In the genomic region with DNA sequence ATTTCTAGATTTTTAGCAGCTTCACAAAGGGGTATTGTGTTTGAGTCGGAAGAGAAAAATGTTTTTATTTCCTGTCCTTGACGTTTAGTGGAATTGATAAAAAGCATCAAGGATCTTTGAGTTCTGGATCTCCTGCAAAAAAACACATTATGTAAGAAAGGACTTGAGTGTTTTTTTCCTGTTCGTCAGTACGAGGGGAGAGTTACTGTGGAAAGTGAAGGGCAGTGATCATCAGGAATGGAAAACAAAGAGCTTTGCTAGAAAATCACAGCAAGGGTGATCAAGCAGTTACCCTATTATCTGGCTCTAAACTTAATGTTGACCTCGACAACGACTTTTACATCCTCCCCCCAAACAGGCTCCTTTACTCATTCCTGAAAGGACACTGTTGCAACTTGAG, we compare ENCODE assay signal across 16 cellular contexts. TPM values are rescaled to one million over a fixed set of nuclear protein-coding genes. Genes with fewer than 3 reads are reported as not detected.
"Had no signal": no experiment of that assay in that cellular context is flagged by ENCODE, and none has a peak within 500 bp of the region (broad histone marks: within the 10 kb centered on the region; RNA-seq: fewer than 3 reads in every experiment).

No MANE protein-coding gene starts in this region.

- H3K4me1 Mint-ChIP-seq: activated CD8-positive, alpha-beta memory T cell treated with anti-CD3 and anti-CD28 coated beads, Interleukin-2, amount 10 ng/mL, durations not matched to agents 7 days and 5 days; activated naive CD4-positive, alpha-beta T cell treated with anti-CD3 and anti-CD28 coated beads, Interleukin-2, amount 50 U/mL, for 24 hours; stimulated activated memory B cell treated with anti-CD40 and anti-IgM and Interleukin-4, amounts not matched to agents 10 μg/mL and 1 μg/mL and 100 μg/mL, for 72 hours had no signal

- H3K27ac ChIP-seq: gastroesophageal sphincter, WERI-Rb-1 had no signal

- H3K27me3 Mint-ChIP-seq: activated CD8-positive, alpha-beta memory T cell treated with anti-CD3 and anti-CD28 coated beads, Interleukin-2, amount 10 ng/mL, durations not matched to agents 7 days and 5 days; effector memory CD8-positive, alpha-beta T cell; stimulated activated memory B cell treated with anti-CD40 and anti-IgM and Interleukin-4, amounts not matched to agents 10 μg/mL and 1 μg/mL and 100 μg/mL, for 72 hours had no signal

- H3K4me3 Mint-ChIP-seq: activated CD8-positive, alpha-beta memory T cell treated with anti-CD3 and anti-CD28 coated beads, Interleukin-2, amount 10 ng/mL, durations not matched to agents 7 days and 5 days; activated naive CD4-positive, alpha-beta T cell treated with anti-CD3 and anti-CD28 coated beads, Interleukin-2, amount 50 U/mL, for 24 hours; effector memory CD8-positive, alpha-beta T cell; stimulated activated memory B cell treated with anti-CD40 and anti-IgM and Interleukin-4, amounts not matched to agents 10 μg/mL and 1 μg/mL and 100 μg/mL, for 72 hours; T-helper 1 cell treated with Interleukin-12 subunit alpha and Interleukin-12 subunit beta and Interleukin-4 antibody, amounts not matched to agents 30 μg/mL and 1 μg/mL, for 36 hours had no signal

- H3K9me3 ChIP-seq: body of pancreas, gastroesophageal sphincter, ovary had no signal

- H3K27me3 ChIP-seq: body of pancreas, gastroesophageal sphincter, ovary had no signal

- H3K27ac Mint-ChIP-seq: activated CD8-positive, alpha-beta memory T cell treated with anti-CD3 and anti-CD28 coated beads, Interleukin-2, amount 10 ng/mL, durations not matched to agents 7 days and 5 days; activated naive CD4-positive, alpha-beta T cell treated with anti-CD3 and anti-CD28 coated beads, Interleukin-2, amount 50 U/mL, for 24 hours; effector memory CD8-positive, alpha-beta T cell; stimulated activated memory B cell treated with anti-CD40 and anti-IgM and Interleukin-4, amounts not matched to agents 10 μg/mL and 1 μg/mL and 100 μg/mL, for 72 hours; T-helper 1 cell treated with Interleukin-12 subunit alpha and Interleukin-12 subunit beta and Interleukin-4 antibody, amounts not matched to agents 30 μg/mL and 1 μg/mL, for 36 hours had no signal

- ATAC-seq: activated CD8-positive, alpha-beta memory T cell treated with anti-CD3 and anti-CD28 coated beads, Interleukin-2, amount 10 ng/mL, durations not matched to agents 7 days and 5 days; body of pancreas; effector memory CD8-positive, alpha-beta T cell; gastroesophageal sphincter; stimulated activated memory B cell treated with anti-CD40 and anti-IgM and Interleukin-4, amounts not matched to agents 10 μg/mL and 1 μg/mL and 100 μg/mL, for 72 hours had no signal

- H3K36me3 Mint-ChIP-seq: activated CD8-positive, alpha-beta memory T cell treated with anti-CD3 and anti-CD28 coated beads, Interleukin-2, amount 10 ng/mL, durations not matched to agents 7 days and 5 days; activated naive CD4-positive, alpha-beta T cell treated with anti-CD3 and anti-CD28 coated beads, Interleukin-2, amount 50 U/mL, for 24 hours; stimulated activated memory B cell treated with anti-CD40 and anti-IgM and Interleukin-4, amounts not matched to agents 10 μg/mL and 1 μg/mL and 100 μg/mL, for 72 hours had no signal

- H3K36me3 ChIP-seq: gastroesophageal sphincter, ovary, WERI-Rb-1 had no signal

- H3K4me3 ChIP-seq: body of pancreas, gastroesophageal sphincter, ovary had no signal

- DNase-seq: activated CD4-positive, alpha-beta T cell treated with anti-CD3 and anti-CD28 coated beads, Interleukin-2, amount 50 U/mL, for 48 hours; activated CD8-positive, alpha-beta memory T cell treated with anti-CD3 and anti-CD28 coated beads, Interleukin-2, amount 10 ng/mL, durations not matched to agents 7 days and 5 days; activated effector memory CD4-positive, alpha-beta T cell treated with Interleukin-2 at 50 U/mL for 16 hours; activated T-cell treated with anti-CD3 and anti-CD28 coated beads, Interleukin-2, amount 50 U/mL, for 1 hour; body of pancreas; central memory CD4-positive, alpha-beta T cell; effector memory CD8-positive, alpha-beta T cell; ovary; stimulated activated CD4-positive, alpha-beta T cell treated with anti-CD3 and anti-CD28 coated beads, Interleukin-2, amount 100 ng/mL, for 48 hours; trophoblast cell; WERI-Rb-1 had no signal

- H3K9me3 Mint-ChIP-seq: stimulated activated memory B cell treated with anti-CD40 and anti-IgM and Interleukin-4, amounts not matched to agents 10 μg/mL and 1 μg/mL and 100 μg/mL, for 72 hours; T-helper 1 cell treated with Interleukin-12 subunit alpha and Interleukin-12 subunit beta and Interleukin-4 antibody, amounts not matched to agents 30 μg/mL and 1 μg/mL, for 36 hours had no signal

- FAIRE-seq: keratinocyte had no signal

RNA-seq across cellular contexts. Expression of gene LIMCH1, which starts 7.3 kb away (rescaled TPM):
- total RNA-seq: activated CD8-positive, alpha-beta memory T cell treated with anti-CD3 and anti-CD28 coated beads, Interleukin-2, amount 10 ng/mL, durations not matched to agents 7 days and 5 days had no signal
